36 cellular contexts compared by ENCODE assay signal in genomic region chr10:133206311-133207040, GRCh38. TPM values are rescaled to one million over a fixed set of nuclear protein-coding genes. Genes with fewer than 3 reads are reported as not detected.
"Had no signal": no experiment of that assay in that cellular context is flagged by ENCODE, and none has a peak within 500 bp of the region (broad histone marks: within the 10 kb centered on the region; RNA-seq: fewer than 3 reads in every experiment).

No MANE protein-coding gene starts in this region.

- H3K27me3 Mint-ChIP-seq: activated CD4-positive, alpha-beta memory T cell treated with anti-CD3 and anti-CD28 coated beads, Interleukin-2, amount 10 ng/mL, durations not matched to agents 7 days and 5 days; activated CD4-positive, alpha-beta T cell treated with anti-CD3 and anti-CD28 coated beads for 36 hours; activated CD4-positive, alpha-beta T cell treated with anti-CD3 and anti-CD28 coated beads, Interleukin-2, amount 10 ng/mL, durations not matched to agents 7 days and 5 days; activated naive CD4-positive, alpha-beta T cell treated with anti-CD3 and anti-CD28 coated beads, Interleukin-2, amount 10 ng/mL, durations not matched to agents 7 days and 5 days; activated naive CD8-positive, alpha-beta T cell treated with anti-CD3 and anti-CD28 coated beads, Interleukin-2, amount 10 ng/mL, durations not matched to agents 7 days and 5 days; brain; central memory CD8-positive, alpha-beta T cell had no signal

- H3K9me3 ChIP-seq: ascending aorta, esophagus muscularis mucosa, gastrocnemius medialis, heart left ventricle had no signal

- H3K27me3 ChIP-seq: ascending aorta, foreskin keratinocyte had no signal

- H3K4me1 Mint-ChIP-seq: brain; central memory CD8-positive, alpha-beta T cell had no signal

- H3K27ac ChIP-seq: ascending aorta, esophagus muscularis mucosa, foreskin keratinocyte, gastrocnemius medialis, heart left ventricle, WERI-Rb-1 had no signal

- H3K4me1 ChIP-seq: ascending aorta, esophagus muscularis mucosa, foreskin keratinocyte, gastrocnemius medialis, heart left ventricle had no signal

- H3K4me3 ChIP-seq: ascending aorta, esophagus muscularis mucosa, gastrocnemius medialis, heart left ventricle had no signal

- H3K27ac Mint-ChIP-seq: activated CD4-positive, alpha-beta memory T cell treated with anti-CD3 and anti-CD28 coated beads, Interleukin-2, amount 10 ng/mL, durations not matched to agents 7 days and 5 days; activated CD4-positive, alpha-beta T cell treated with anti-CD3 and anti-CD28 coated beads for 36 hours; activated CD4-positive, alpha-beta T cell treated with anti-CD3 and anti-CD28 coated beads, Interleukin-2, amount 10 ng/mL, durations not matched to agents 7 days and 5 days; activated naive CD4-positive, alpha-beta T cell treated with anti-CD3 and anti-CD28 coated beads, Interleukin-2, amount 10 ng/mL, durations not matched to agents 7 days and 5 days; activated naive CD4-positive, alpha-beta T cell treated with anti-CD3 and anti-CD28 coated beads, Interleukin-2, amount 50 U/mL, for 72 hours; activated naive CD8-positive, alpha-beta T cell treated with anti-CD3 and anti-CD28 coated beads, Interleukin-2, amount 10 ng/mL, durations not matched to agents 7 days and 5 days; activated T-cell treated with anti-CD3 and anti-CD28 coated beads, Interleukin-2, amount 50 U/mL, for 24 hours; activated T-cell treated with anti-CD3 and anti-CD28 coated beads, Interleukin-2, amount 50 U/mL, for 72 hours; brain; effector memory CD8-positive, alpha-beta T cell; T-helper 17 cell; T-helper 2 cell treated with Interferon-gamma antibody and Interleukin-4, amounts not matched to agents 5 μg/mL and 100 μg/mL, for 36 hours had no signal

- H3K4me3 Mint-ChIP-seq: activated CD4-positive, alpha-beta memory T cell treated with anti-CD3 and anti-CD28 coated beads, Interleukin-2, amount 10 ng/mL, durations not matched to agents 7 days and 5 days; activated CD4-positive, alpha-beta T cell treated with anti-CD3 and anti-CD28 coated beads for 36 hours; activated CD4-positive, alpha-beta T cell treated with anti-CD3 and anti-CD28 coated beads, Interleukin-2, amount 10 ng/mL, durations not matched to agents 7 days and 5 days; activated naive CD4-positive, alpha-beta T cell treated with anti-CD3 and anti-CD28 coated beads, Interleukin-2, amount 10 ng/mL, durations not matched to agents 7 days and 5 days; activated naive CD8-positive, alpha-beta T cell treated with anti-CD3 and anti-CD28 coated beads, Interleukin-2, amount 10 ng/mL, durations not matched to agents 7 days and 5 days; activated T-cell treated with anti-CD3 and anti-CD28 coated beads, Interleukin-2, amount 50 U/mL, for 24 hours; activated T-cell treated with anti-CD3 and anti-CD28 coated beads, Interleukin-2, amount 50 U/mL, for 72 hours; brain; central memory CD8-positive, alpha-beta T cell; effector memory CD8-positive, alpha-beta T cell; T-helper 17 cell; T-helper 2 cell treated with Interferon-gamma antibody and Interleukin-4, amounts not matched to agents 5 μg/mL and 100 μg/mL, for 36 hours had no signal

- H3K9me3 Mint-ChIP-seq: activated CD4-positive, alpha-beta memory T cell treated with anti-CD3 and anti-CD28 coated beads, Interleukin-2, amount 10 ng/mL, durations not matched to agents 7 days and 5 days; activated CD4-positive, alpha-beta T cell treated with anti-CD3 and anti-CD28 coated beads, Interleukin-2, amount 10 ng/mL, durations not matched to agents 7 days and 5 days; activated naive CD4-positive, alpha-beta T cell treated with anti-CD3 and anti-CD28 coated beads, Interleukin-2, amount 10 ng/mL, durations not matched to agents 7 days and 5 days; activated naive CD4-positive, alpha-beta T cell treated with anti-CD3 and anti-CD28 coated beads, Interleukin-2, amount 50 U/mL, for 72 hours; activated naive CD8-positive, alpha-beta T cell treated with anti-CD3 and anti-CD28 coated beads, Interleukin-2, amount 10 ng/mL, durations not matched to agents 7 days and 5 days; activated T-cell treated with anti-CD3 and anti-CD28 coated beads, Interleukin-2, amount 50 U/mL, for 24 hours; activated T-cell treated with anti-CD3 and anti-CD28 coated beads, Interleukin-2, amount 50 U/mL, for 72 hours; brain; central memory CD8-positive, alpha-beta T cell; effector memory CD8-positive, alpha-beta T cell; T-helper 2 cell treated with Interferon-gamma antibody and Interleukin-4, amounts not matched to agents 5 μg/mL and 100 μg/mL, for 36 hours had no signal

- H3K36me3 Mint-ChIP-seq: activated naive CD4-positive, alpha-beta T cell treated with anti-CD3 and anti-CD28 coated beads, Interleukin-2, amount 10 ng/mL, durations not matched to agents 7 days and 5 days; activated naive CD4-positive, alpha-beta T cell treated with anti-CD3 and anti-CD28 coated beads, Interleukin-2, amount 50 U/mL, for 72 hours; activated naive CD8-positive, alpha-beta T cell treated with anti-CD3 and anti-CD28 coated beads, Interleukin-2, amount 10 ng/mL, durations not matched to agents 7 days and 5 days; brain had no signal

- H3K36me3 ChIP-seq: ascending aorta, esophagus muscularis mucosa, gastrocnemius medialis, heart left ventricle, WERI-Rb-1 had no signal

- DNase-seq: activated CD4-positive, alpha-beta memory T cell treated with anti-CD3 and anti-CD28 coated beads, Interleukin-2, amount 10 ng/mL, durations not matched to agents 7 days and 5 days; activated CD4-positive, alpha-beta T cell treated with anti-CD3 and anti-CD28 coated beads for 36 hours; activated CD4-positive, alpha-beta T cell treated with anti-CD3 and anti-CD28 coated beads, Interleukin-2, amount 10 ng/mL, durations not matched to agents 7 days and 5 days; activated CD4-positive, alpha-beta T cell treated with anti-CD3 and anti-CD28 coated beads, Interleukin-2, amount 50 U/mL, for 4 hours; activated CD4-positive, CD25-positive, alpha-beta regulatory T cell; activated CD4-positive, CD25-positive, alpha-beta regulatory T cell treated with anti-CD3 and anti-CD28 coated beads, Interleukin-2, amount 50 U/mL, for 72 hours; activated CD8-positive, alpha-beta memory T cell treated with anti-CD3 and anti-CD28 coated beads, Interleukin-2, amount 50 U/mL, for 48 hours; activated gamma-delta T cell; activated naive CD4-positive, alpha-beta T cell; activated naive CD4-positive, alpha-beta T cell treated with anti-CD3 and anti-CD28 coated beads, Interleukin-2, amount 10 ng/mL, durations not matched to agents 7 days and 5 days; activated naive CD8-positive, alpha-beta T cell treated with anti-CD3 and anti-CD28 coated beads, Interleukin-2, amount 10 ng/mL, durations not matched to agents 7 days and 5 days; activated T-cell treated with anti-CD3 and anti-CD28 coated beads for 4 hours; activated T-cell treated with anti-CD3 and anti-CD28 coated beads, Interleukin-2, amount 50 U/mL, for 24 hours; activated T-cell treated with anti-CD3 and anti-CD28 coated beads, Interleukin-2, amount 50 U/mL, for 72 hours; cortex of kidney; dermis blood vessel endothelial cell; effector CD4-positive, alpha-beta T cell; effector memory CD8-positive, alpha-beta T cell; erythroblast; foreskin keratinocyte; gastrocnemius medialis; glutamatergic neuron; T-helper 1 cell; T-helper 17 cell; T1000; WERI-Rb-1 had no signal

RNA-seq across cellular contexts. Expression of gene UTF1, which starts 23.5 kb away (rescaled TPM):
- total RNA-seq: activated CD4-positive, alpha-beta memory T cell treated with anti-CD3 and anti-CD28 coated beads, Interleukin-2, amount 10 ng/mL, durations not matched to agents 7 days and 5 days; activated CD4-positive, alpha-beta T cell treated with anti-CD3 and anti-CD28 coated beads for 36 hours; activated CD4-positive, alpha-beta T cell treated with anti-CD3 and anti-CD28 coated beads, Interleukin-2, amount 10 ng/mL, durations not matched to agents 7 days and 5 days; activated naive CD4-positive, alpha-beta T cell treated with anti-CD3 and anti-CD28 coated beads, Interleukin-2, amount 50 U/mL, for 72 hours; activated naive CD8-positive, alpha-beta T cell treated with anti-CD3 and anti-CD28 coated beads, Interleukin-2, amount 10 ng/mL, durations not matched to agents 7 days and 5 days; ascending aorta; bronchial epithelial cell; cardiac septum; cerebellum; dermis blood vessel endothelial cell; esophagus muscularis mucosa; foreskin keratinocyte; gastrocnemius medialis; heart left ventricle; T-helper 17 cell had no signal
- polyA plus RNA-seq: foreskin keratinocyte, heart left ventricle had no signal

RNA-seq across cellular contexts. Expression of gene VENTX, which starts 31.2 kb away (rescaled TPM):
- total RNA-seq: activated CD4-positive, alpha-beta memory T cell treated with anti-CD3 and anti-CD28 coated beads, Interleukin-2, amount 10 ng/mL, durations not matched to agents 7 days and 5 days; activated CD4-positive, alpha-beta T cell treated with anti-CD3 and anti-CD28 coated beads for 36 hours; activated CD4-positive, alpha-beta T cell treated with anti-CD3 and anti-CD28 coated beads, Interleukin-2, amount 10 ng/mL, durations not matched to agents 7 days and 5 days; activated naive CD4-positive, alpha-beta T cell treated with anti-CD3 and anti-CD28 coated beads, Interleukin-2, amount 50 U/mL, for 72 hours; bronchial epithelial cell; dermis blood vessel endothelial cell; foreskin keratinocyte had no signal
- polyA plus RNA-seq: foreskin keratinocyte had no signal

RNA-seq across cellular contexts. Expression of gene KNDC1, which starts 46.5 kb away (rescaled TPM):
- total RNA-seq: activated CD4-positive, alpha-beta T cell treated with anti-CD3 and anti-CD28 coated beads for 36 hours; dermis blood vessel endothelial cell had no signal
